17 cellular contexts compared by ENCODE assay signal in genomic region chr21:34417448-34418077, GRCh38. TPM values are rescaled to one million over a fixed set of nuclear protein-coding genes. Genes with fewer than 3 reads are reported as not detected.
"Had no signal": no experiment of that assay in that cellular context is flagged by ENCODE, and none has a peak within 500 bp of the region (broad histone marks: within the 10 kb centered on the region; RNA-seq: fewer than 3 reads in every experiment).

No MANE protein-coding gene starts in this region.

RNA-seq across cellular contexts. Expression of gene SMIM34, which starts 6.2 kb away (rescaled TPM):
- total RNA-seq: dermis microvascular lymphatic vessel endothelial cell; esophagus mucosa; gastrocnemius medialis; glomerular endothelial cell; left ventricle myocardium superior; mesenteric fat pad; myocyte; naive thymus-derived CD8-positive, alpha-beta T cell; neural crest cell; omental fat pad; pancreas; posterior vena cava; pulmonary artery endothelial cell; urinary bladder had no signal
- polyA plus RNA-seq: keratinocyte; naive thymus-derived CD8-positive, alpha-beta T cell; pancreas; spleen; urinary bladder had no signal

RNA-seq across cellular contexts. Expression of gene KCNE2, which starts 53.8 kb away (rescaled TPM):
- total RNA-seq: dermis microvascular lymphatic vessel endothelial cell; esophagus mucosa; gastrocnemius medialis; glomerular endothelial cell; left ventricle myocardium superior; lower lobe of right lung; mesenteric fat pad; myocyte; naive thymus-derived CD8-positive, alpha-beta T cell; omental fat pad; pancreas; posterior vena cava; pulmonary artery endothelial cell; spleen; urinary bladder had no signal
- polyA plus RNA-seq: keratinocyte, pancreas had no signal
